Comparison of ENCODE assay signal across 8 cellular contexts in the genomic region with DNA sequence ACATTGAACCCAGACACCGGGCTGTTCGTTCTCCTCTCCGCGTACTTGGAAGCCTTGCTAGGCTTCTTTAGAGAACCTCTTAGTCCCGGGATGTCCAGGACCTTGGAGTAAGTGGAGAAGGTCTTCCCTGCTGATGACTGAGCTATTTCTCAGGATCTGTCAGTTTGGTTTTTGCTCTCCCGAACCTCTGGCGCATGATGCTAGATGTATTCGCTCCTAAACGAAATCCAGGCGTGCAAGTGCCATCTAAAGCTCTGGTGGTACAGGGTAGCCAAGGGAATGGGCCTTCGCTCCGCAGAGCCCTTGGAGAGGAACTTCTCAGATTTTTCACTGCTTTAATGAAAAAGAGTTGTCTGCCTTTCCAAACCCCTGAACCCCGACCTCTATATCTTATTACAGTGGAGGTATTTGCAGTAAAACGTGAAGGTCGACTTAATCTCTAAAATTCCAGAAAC. TPM values are rescaled to one million over a fixed set of nuclear protein-coding genes. Genes with fewer than 3 reads are reported as not detected.
A peak's percentile ranks its signal among the peaks of the same experiment; 100 is the strongest.
DNase-seq lines count a peak whose midpoint lies in the region; ATAC-seq and TF ChIP-seq lines count a peak whose summit lies in the region.

No MANE protein-coding gene starts in this region.

- ATAC-seq in GM21526 (IDR thresholded peaks at IDR 0.05; ENCODE audit: low FRiP score, unreplicated experiment) (no peak), GM21825 (IDR thresholded peaks at IDR 0.05; ENCODE audit: unreplicated experiment) (no peak)

- DNase-seq in AG04449 (ENCODE audit: low read depth, low spot score) = no peak
- peak; percentile 49 for DNase-seq in HEK293T (ENCODE audit: extremely low spot score)
- no peak for DNase-seq in OCI-M1 (lab: John Stamatoyannopoulos, UW)

- H3K36me3 ChIP-seq in iPS-20b (ENCODE audit: insufficient read depth, low read depth, low read length) (peaks cover 16% of the 10 kb centered on the region), stomach smooth muscle (ENCODE audit: control insufficient read depth in 2 of 2, insufficient read depth in 2 of 2, low read length in 2 of 2) (peaks cover 0 to 2% of the 10 kb centered on the region in 2 donors)

- TF ChIP-seq CTCF in AG04449 (IDR thresholded peaks at IDR 0.05; ENCODE audit: insufficient read depth, low read length, missing control alignments) = no peak

- POLR2A ChIA-PET in AG04449 (lab: Yijun Ruan, JAX) (interaction anchor here (0.5 to 1.6 kb wide), 7 partner anchors 42 to 185 kb away, joined by 3 to 9 read pairs (median 4); a partner anchor contains a TSS), HEK293T (lab: Yijun Ruan, JAX) (interaction anchor here (0.9 to 2.6 kb wide), 15 partner anchors 8 to 553 kb away, joined by 3 to 22 read pairs (median 4); a partner anchor contains a TSS)

- H3K9ac ChIP-seq in iPS-20b (ENCODE audit: low read depth, low read length) (peak overlapping the region; percentile 90), stomach smooth muscle (ENCODE audit: low read length in 2 of 2) (peak overlapping the region; percentile 94 to 100)

- peak overlapping the region; percentile 91 for H3K4me3 ChIP-seq in AG04449 (ENCODE audit: low read depth, low read length)
- peak overlapping the region; percentile 86 for H3K4me3 ChIP-seq in iPS-20b (ENCODE audit: low read length)
- H3K4me3 ChIP-seq in stomach smooth muscle (ENCODE audit: low read length in 2 of 2) = peak overlapping the region; percentile 93 to 99

- CTCF ChIA-PET in AG04449 (lab: Yijun Ruan, JAX) (interaction anchor here (0.6 to 1.5 kb wide), 9 partner anchors 13 to 202 kb away, joined by 3 to 4 read pairs (median 3); no protein-coding TSS in a partner anchor), HEK293T (lab: Yijun Ruan, JAX) (interaction anchor here (0.5 kb wide), 1 partner anchor 372 kb away, joined by 3 read pairs; no protein-coding TSS in a partner anchor)

- H3K4me1 ChIP-seq in iPS-20b (ENCODE audit: insufficient read depth, low read length) (peaks cover 6% of the 10 kb centered on the region; the same call in 1 of the 2 replicates), stomach smooth muscle (ENCODE audit: control insufficient read depth, insufficient read depth, low read length) (peaks cover 17% of the 10 kb centered on the region)

- 0% methylated on average over 15 of the region's 15 CpGs for WGBS in adipose tissue, 3 donors

- H3K27me3 ChIP-seq in iPS-20b (ENCODE audit: insufficient read depth, low read length) (no peaks in the 10 kb centered on the region), stomach smooth muscle (ENCODE audit: control insufficient read depth in 1 of 2, insufficient read depth in 2 of 2, low read length in 2 of 2) (no peaks in the 10 kb centered on the region)

- no peaks in the 10 kb centered on the region for H3K9me3 ChIP-seq in iPS-20b (ENCODE audit: insufficient read depth, low read depth, low read length)
- H3K9me3 ChIP-seq in stomach smooth muscle (ENCODE audit: control insufficient read depth in 2 of 2, low read length in 2 of 2) = no peaks in the 10 kb centered on the region

- H3K27ac ChIP-seq in adipose tissue (ENCODE audit: low read depth, low read length) (peak overlapping the region; percentile 70), iPS-20b (ENCODE audit: low read length) (no peak overlapping the region), stomach smooth muscle (ENCODE audit: low read length) (peak overlapping the region; percentile 91)

TF ChIP-seq in HEK293T, 16 proteins besides CTCF, POLR2A, EP300 and RAD21:
- no peak for TF ChIP-seq FOXA1 (IDR thresholded peaks at IDR 0.05)
- no peak for TF ChIP-seq ELF4 (IDR thresholded peaks at IDR 0.05)
- no peak for TF ChIP-seq FOXK2 (IDR thresholded peaks at IDR 0.05)

RNA-seq across cellular contexts. Expression of a gene that starts 0.5 kb away (rescaled TPM):
- polyA plus RNA-seq in adipose tissue = 100 to 1,000 TPM in 1 of 3 donors, 10 to 100 TPM in 2; 53.2 to 143 (median 55.5) TPM

RNA-seq across cellular contexts. Expression of a gene that starts 0.8 kb away (rescaled TPM):
- 10 to 100 TPM; 12.8 to 35.4 (median 24.0) TPM for polyA plus RNA-seq in adipose tissue
